ENCODE assay signal across 21 cellular contexts in the genomic region with DNA sequence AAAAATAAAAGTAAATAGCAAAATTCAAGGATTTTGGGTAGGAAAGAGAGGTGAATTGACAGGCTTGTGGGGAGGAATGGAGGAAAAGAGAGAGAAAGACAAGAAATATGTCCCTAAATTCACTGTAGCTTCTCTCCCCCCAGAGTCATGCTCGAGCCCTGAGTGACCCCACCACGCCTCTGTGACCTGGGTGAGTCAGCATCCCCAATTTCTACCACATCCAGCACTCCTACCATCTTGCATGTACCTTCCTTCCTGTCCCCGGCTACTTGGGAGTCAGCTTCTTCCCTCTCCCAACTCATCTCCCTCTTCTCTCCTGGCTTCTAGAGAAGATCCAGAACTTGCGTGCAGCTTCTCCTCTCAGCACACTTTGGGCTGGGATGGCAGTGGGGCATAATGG. TPM values are rescaled to one million over a fixed set of nuclear protein-coding genes. Genes with fewer than 3 reads are reported as not detected.
DNase-seq lines count a peak whose midpoint lies in the region; ATAC-seq, FAIRE-seq and TF ChIP-seq lines count a peak whose summit lies in the region.
"Had no signal": no experiment of that assay in that cellular context is flagged by ENCODE, and none has a peak within 500 bp of the region (broad histone marks: within the 10 kb centered on the region; RNA-seq: fewer than 3 reads in every experiment).

No MANE protein-coding gene starts in this region.

- TF ChIP-seq POLR2A in HepG2 (IDR thresholded peaks at IDR 0.05; ENCODE audit: insufficient read depth in 1 of 2, low read depth in 2 of 2, low read length in 2 of 2) (no peak), right lobe of liver (IDR thresholded peaks at IDR 0.05) (no peak), transverse colon (IDR thresholded peaks at IDR 0.05) (no peak)

- peaks cover 48 to 73% of the 10 kb centered on the region in 2 experiments for H3K36me3 ChIP-seq in HepG2 (replicated peaks in 1 of 2; ENCODE audit: control insufficient read depth in 1 of 2, insufficient read depth in 2 of 2, low read length in 2 of 2)
- peaks cover 0 to 29% (median 12%) of the 10 kb centered on the region in 4 donors for H3K36me3 ChIP-seq in right lobe of liver
- H3K36me3 ChIP-seq in transverse colon = peaks cover 0 to 30% (median 10%) of the 10 kb centered on the region in 4 donors
- peaks cover 0 to 10% of the 10 kb centered on the region in 2 donors for H3K36me3 ChIP-seq in aorta (ENCODE audit: control insufficient read depth in 1 of 2, insufficient read depth in 2 of 2, low read length in 1 of 2)

- CTCF ChIA-PET in HepG2 (lab: Yijun Ruan, JAX; ENCODE audit: low intra/inter-chr PET ratio, low total read pairs) = interaction anchor here (1.5 to 12.2 kb wide), 4 partner anchors 17 to 75 kb away, joined by 3 to 320 read pairs (median 106); a partner anchor contains a TSS

- H3K9me3 ChIP-seq in HepG2 (ENCODE audit: low read length) (no peaks in the 10 kb centered on the region), right lobe of liver (no peaks in the 10 kb centered on the region), transverse colon (no peaks in the 10 kb centered on the region), aorta (ENCODE audit: control insufficient read depth, low read length) (no peaks in the 10 kb centered on the region)
- H3K9me3 ChIP-seq: gastroesophageal sphincter had no signal

- ATAC-seq in HepG2 (no peak), right lobe of liver (no peak), aorta (ENCODE audit: low FRiP score) (no peak)
- ATAC-seq: gastroesophageal sphincter had no signal

- H3K36me3 Mint-ChIP-seq in activated T-helper 2 cell treated with anti-CD3 and anti-CD28 coated beads, Interferon-gamma antibody, Interleukin-2, Interleukin-4, amounts not matched to agents 10 μg/mL and 5 μg/mL and 100 μg/mL, durations not matched to agents 14 hours and 24 hours and 36 hours (ENCODE audit: low read depth) = peaks cover 8% of the 10 kb centered on the region
- H3K36me3 Mint-ChIP-seq in mesothelial cell of epicardium = peaks cover 40% of the 10 kb centered on the region

- H3K27me3 Mint-ChIP-seq in activated T-helper 2 cell treated with anti-CD3 and anti-CD28 coated beads, Interferon-gamma antibody, Interleukin-2, Interleukin-4, amounts not matched to agents 10 μg/mL and 5 μg/mL and 100 μg/mL, durations not matched to agents 14 hours and 24 hours and 36 hours (ENCODE audit: low read depth) = peaks cover 5% of the 10 kb centered on the region
- H3K27me3 Mint-ChIP-seq in mesothelial cell of epicardium (ENCODE audit: low read depth) = no peaks in the 10 kb centered on the region

- no peak overlapping the region for H3K9ac ChIP-seq in HepG2 (ENCODE audit: insufficient read depth, low read depth, low read length)

- no peak for FAIRE-seq in HepG2 (lab: Jason Lieb, UNC)

- H2AFZ ChIP-seq in HepG2 (ENCODE audit: low read length) = no peak overlapping the region

- no peaks in the 10 kb centered on the region for H3K79me2 ChIP-seq in HepG2 (ENCODE audit: insufficient read depth, low read length)

- in situ Hi-C loops in HepG2 (cut with HindIII; ENCODE audit: extremely low pct_ligation_motif_present, low pct_unique_long_range_greater_than_20kb) (no loop called here), transverse colon (cut with MboI; ENCODE audit: low pct_ligation_motif_present in 1 of 4, low pct_unique_long_range_greater_than_20kb in 1 of 4, low sequenced_read_pairs in 3 of 4) (loop anchor here in 2 of 4 donors (10.0 kb wide), 1 partner anchor 74 kb away; no protein-coding TSS in a partner anchor)

- no peak for TF ChIP-seq CTCF in HepG2 (CRISPR knock-in tag; IDR thresholded peaks at IDR 0.05)
- no peak for TF ChIP-seq CTCF in right lobe of liver (IDR thresholded peaks at IDR 0.05)
- TF ChIP-seq CTCF in mesothelial cell of epicardium (IDR thresholded peaks at IDR 0.05; ENCODE audit: unreplicated experiment) = no peak
- TF ChIP-seq CTCF in transverse colon (IDR thresholded peaks at IDR 0.05) = no peak

- H3K4me1 ChIP-seq in HepG2 (ENCODE audit: insufficient read depth, low read length) = peaks cover 23% of the 10 kb centered on the region
- peaks cover 0 to 21% (median 8%) of the 10 kb centered on the region in 4 donors for H3K4me1 ChIP-seq in right lobe of liver
- H3K4me1 ChIP-seq in transverse colon = peaks cover 0 to 48% (median 31%) of the 10 kb centered on the region in 4 donors
- H3K4me1 ChIP-seq in aorta (ENCODE audit: control insufficient read depth in 1 of 2, insufficient read depth in 2 of 2, low read length in 2 of 2) = no peaks in the 10 kb centered on the region

- no peak for TF ChIP-seq RAD21 in HepG2 (CRISPR knock-in tag; IDR thresholded peaks at IDR 0.05)

- H3K4me1 Mint-ChIP-seq in activated T-helper 2 cell treated with anti-CD3 and anti-CD28 coated beads, Interferon-gamma antibody, Interleukin-2, Interleukin-4, amounts not matched to agents 10 μg/mL and 5 μg/mL and 100 μg/mL, durations not matched to agents 14 hours and 24 hours and 36 hours (ENCODE audit: low read depth) = peaks cover 13% of the 10 kb centered on the region
- peaks cover 15% of the 10 kb centered on the region for H3K4me1 Mint-ChIP-seq in mesothelial cell of epicardium

- no peak overlapping the region for H3K4me2 ChIP-seq in HepG2 (ENCODE audit: low read depth, low read length)

- intact Hi-C loops in HepG2 (cut with micrococcal nuclease; ENCODE audit: unreplicated experiment) = no loop called here
- intact Hi-C loops in right lobe of liver (cut with DNase I) = no loop called here
- intact Hi-C loops in activated T-helper 2 cell treated with anti-CD3 and anti-CD28 coated beads, Interferon-gamma antibody, Interleukin-2, Interleukin-4, amounts not matched to agents 10 μg/mL and 5 μg/mL and 100 μg/mL, durations not matched to agents 14 hours and 24 hours and 36 hours (cut with micrococcal nuclease) = no loop called here
- intact Hi-C loops in transverse colon (cut with DNase I; ENCODE audit: low total_unique reads) = no loop called here
- intact Hi-C loops in aorta (cut with DNase I) = no loop called here

- no peak overlapping the region for H3K4me3 Mint-ChIP-seq in activated T-helper 2 cell treated with anti-CD3 and anti-CD28 coated beads, Interferon-gamma antibody, Interleukin-2, Interleukin-4, amounts not matched to agents 10 μg/mL and 5 μg/mL and 100 μg/mL, durations not matched to agents 14 hours and 24 hours and 36 hours (ENCODE audit: low read depth)
- no peak overlapping the region for H3K4me3 Mint-ChIP-seq in mesothelial cell of epicardium

- peaks cover 1% of the 10 kb centered on the region; the same call in 1 of the 2 replicates for H4K20me1 ChIP-seq in HepG2 (ENCODE audit: insufficient read depth, low read length)

- BruUV-seq in HepG2 (replicated peaks; lab: Mats Ljungman, UMichigan) = no TSS peak

- H3K27me3 ChIP-seq in HepG2 (ENCODE audit: control insufficient read depth in 1 of 2, insufficient read depth in 2 of 2, low read length in 2 of 2) = no peaks in the 10 kb centered on the region
- no peaks in the 10 kb centered on the region for H3K27me3 ChIP-seq in right lobe of liver
- H3K27me3 ChIP-seq in transverse colon = no peaks in the 10 kb centered on the region
- H3K27me3 ChIP-seq in aorta (ENCODE audit: control insufficient read depth in 1 of 2, insufficient read depth in 2 of 2, low read length in 1 of 2) = no peaks in the 10 kb centered on the region
- H3K27me3 ChIP-seq: gastroesophageal sphincter had no signal

- TF ChIP-seq EP300 in HepG2 (IDR thresholded peaks at IDR 0.05; ENCODE audit: low read depth in 2 of 2, low read length in 2 of 2) = no peak
- no peak for TF ChIP-seq EP300 in HepG2 (CRISPR knock-in tag; IDR thresholded peaks at IDR 0.05; ENCODE audit: borderline replicate concordance)
- no peak for TF ChIP-seq EP300 in transverse colon (IDR thresholded peaks at IDR 0.05; ENCODE audit: low read depth)

- no peak overlapping the region for H3K4me3 ChIP-seq in HepG2 (replicated peaks in 1 of 3; ENCODE audit: insufficient read depth in 1 of 3, low read depth in 2 of 3, low read length in 3 of 3)
- H3K4me3 ChIP-seq in right lobe of liver = no peak overlapping the region
- H3K4me3 ChIP-seq in transverse colon = no peak overlapping the region
- no peak overlapping the region for H3K4me3 ChIP-seq in aorta (ENCODE audit: low read length in 2 of 2)
- H3K4me3 ChIP-seq: gastroesophageal sphincter had no signal

- POLR2A ChIA-PET in HepG2 (lab: Yijun Ruan, JAX) = interaction anchor here (0.9 to 5.8 kb wide), 7 partner anchors 9 to 74 kb away, joined by 3 to 52 read pairs (median 16); a partner anchor contains a TSS

- 95% methylated on average over 4 of the region's 4 CpGs for WGBS in HepG2 (ENCODE audit: low lambda C conversion rate)
- WGBS in right lobe of liver (ENCODE audit: insufficient coverage, low coverage, low lambda C conversion rate, missing lambda C conversion rate) = 77% methylated on average over 4 of the region's 4 CpGs
- 40 to 67% methylated on average over 4 of the region's 4 CpGs for WGBS in transverse colon (ENCODE audit: low coverage in 1 of 2), 2 donors
- 78% methylated on average over 4 of the region's 4 CpGs for WGBS in aorta, 2 donors

- DNase-seq in HepG2 (ENCODE audit: low spot score) (no peak), right lobe of liver (no peak), mesothelial cell of epicardium (ENCODE audit: low spot score in 2 of 2, unreplicated experiment in 2 of 2) (no peak), transverse colon (no peak), NCI-H187 (lab: John Stamatoyannopoulos, UW) (no peak), aorta (no peak), Kasumi-1 (lab: John Stamatoyannopoulos, UW) (no peak)
- DNase-seq in activated T-helper 2 cell treated with anti-CD3 and anti-CD28 coated beads, Interferon-gamma antibody, Interleukin-2, Interleukin-4, amounts not matched to agents 10 μg/mL and 5 μg/mL and 100 μg/mL, durations not matched to agents 14 hours and 24 hours and 36 hours (ENCODE audit: low spot score) = no peak
- DNase-seq: activated CD4-positive, alpha-beta T cell treated with anti-CD3 and anti-CD28 coated beads for 1 hour; central memory CD4-positive, alpha-beta T cell; H7; NCI-H146; occipital lobe; Right ventricle myocardium superior; stimulated activated CD4-positive, alpha-beta T cell treated with anti-CD3 and anti-CD28 coated beads, Interleukin-2, amount 100 ng/mL, for 48 hours; T-helper 9 cell had no signal

- H3K9me3 Mint-ChIP-seq in activated T-helper 2 cell treated with anti-CD3 and anti-CD28 coated beads, Interferon-gamma antibody, Interleukin-2, Interleukin-4, amounts not matched to agents 10 μg/mL and 5 μg/mL and 100 μg/mL, durations not matched to agents 14 hours and 24 hours and 36 hours = no peaks in the 10 kb centered on the region
- no peaks in the 10 kb centered on the region for H3K9me3 Mint-ChIP-seq in mesothelial cell of epicardium

- peak overlapping the region; percentile 40 for H3K27ac Mint-ChIP-seq in activated T-helper 2 cell treated with anti-CD3 and anti-CD28 coated beads, Interferon-gamma antibody, Interleukin-2, Interleukin-4, amounts not matched to agents 10 μg/mL and 5 μg/mL and 100 μg/mL, durations not matched to agents 14 hours and 24 hours and 36 hours
- H3K27ac Mint-ChIP-seq in mesothelial cell of epicardium = peak overlapping the region; percentile 69

- no peak overlapping the region for H3K27ac ChIP-seq in HepG2 (ENCODE audit: extremely low read length, insufficient read depth, low read length)
- H3K27ac ChIP-seq in right lobe of liver = no peak overlapping the region
- H3K27ac ChIP-seq in transverse colon = peak overlapping the region; percentile 24 to 65 (median 62)
- H3K27ac ChIP-seq in aorta (ENCODE audit: low read depth in 1 of 2, low read length in 2 of 2) = no peak overlapping the region

RNA-seq across cellular contexts. Expression of a gene that starts 9.8 kb away (rescaled TPM):
- total RNA-seq in HepG2 (2016; rRNA removed; fragmentation: Illumina TruSeq; extraction: Trizol) = 21.0 and 36.6 TPM in 2 replicates
- 20.7 and 21.8 TPM in 2 replicates for total RNA-seq in HepG2 (2016; cell fraction: cytosol; rRNA removed; fragmentation: Illumina TruSeq; extraction: Trizol; ENCODE audit: low read depth)
- total RNA-seq in HepG2 (2016; cell fraction: insoluble cytoplasmic fraction; rRNA removed; fragmentation: Illumina TruSeq; extraction: Trizol) = 19.3 and 35.8 TPM in 2 replicates
- total RNA-seq in HepG2 (2016; cell fraction: membrane; rRNA removed; fragmentation: Illumina TruSeq; extraction: Trizol) = 53.1 and 55.3 TPM in 2 replicates
- total RNA-seq in HepG2 (2016; cell fraction: nucleus; rRNA removed; fragmentation: Illumina TruSeq; extraction: Trizol) = 26.4 and 33.6 TPM in 2 replicates
- 34.5 and 42.2 TPM in 2 replicates for polyA plus RNA-seq in HepG2 (2011; rRNA removed)
- 26.6 and 62.4 TPM in 2 replicates for polyA plus RNA-seq in HepG2 (2011; cell fraction: cytosol; rRNA removed)
- 171 and 203 TPM in 2 replicates for polyA plus RNA-seq in HepG2 (2011; cell fraction: nucleus; rRNA removed)
- 21.1 and 23.1 TPM in 2 replicates for polyA plus RNA-seq in HepG2 (2012)
- 37.9 and 42.6 TPM in 2 replicates for polyA plus RNA-seq in HepG2 (2016; cell fraction: cytosol; fragmentation: Illumina TruSeq; extraction: Trizol; ENCODE audit: low read depth)
- polyA plus RNA-seq in HepG2 (2016; cell fraction: insoluble cytoplasmic fraction; fragmentation: Illumina TruSeq; extraction: Trizol; ENCODE audit: low read depth) = 34.5 and 39.2 TPM in 2 replicates
- polyA plus RNA-seq in HepG2 (2016; cell fraction: membrane; fragmentation: Illumina TruSeq; extraction: Trizol; ENCODE audit: low read depth) = 72.9 and 82.3 TPM in 2 replicates
- polyA plus RNA-seq in HepG2 (2016; cell fraction: nucleus; fragmentation: Illumina TruSeq; extraction: Trizol; ENCODE audit: insufficient read depth, low read depth) = 76.4 and 80.2 TPM in 2 replicates
- 41.2 and 86.7 TPM in 2 replicates for polyA minus RNA-seq in HepG2 (2011; rRNA and poly(A)+ RNA removed; ENCODE audit: low replicate concordance)
- 20.3 and 21.8 TPM in 2 replicates for polyA minus RNA-seq in HepG2 (2011; cell fraction: cytosol; rRNA and poly(A)+ RNA removed)
- polyA minus RNA-seq in HepG2 (2011; cell fraction: nucleus; rRNA and poly(A)+ RNA removed) = 61.3 and 63.0 TPM in 2 replicates
- 10 to 100 TPM in 2 of 6 experiments, 1 to 10 TPM in 4; 6.9 to 20.6 (median 9.3) TPM for total RNA-seq in right lobe of liver
- total RNA-seq in activated T-helper 2 cell treated with anti-CD3 and anti-CD28 coated beads, Interferon-gamma antibody, Interleukin-2, Interleukin-4, amounts not matched to agents 10 μg/mL and 5 μg/mL and 100 μg/mL, durations not matched to agents 14 hours and 24 hours and 36 hours = 9.4 and 11.0 TPM in 2 replicates
- 73.3 to 79.3 TPM (median 75.2 TPM) in 3 replicates for total RNA-seq in mesothelial cell of epicardium
- 100 to 1,000 TPM in 2 of 4 donors, 10 to 100 TPM in 2; 68.4 to 135 (median 94.5) TPM for total RNA-seq in transverse colon
- 10 to 100 TPM; 33.0 to 41.3 TPM for total RNA-seq in aorta
- polyA plus RNA-seq in aorta = 10 to 100 TPM; 24.5 to 39.4 TPM

RNA-seq across cellular contexts. Expression of a gene that starts 12.2 kb away (rescaled TPM):
- total RNA-seq in HepG2 (2016; rRNA removed; fragmentation: Illumina TruSeq; extraction: Trizol) = 0.29 TPM in 1 of 2 replicates, not detected in the other
- 0.20 TPM in 1 of 2 replicates, not detected in the other for total RNA-seq in HepG2 (2016; cell fraction: cytosol; rRNA removed; fragmentation: Illumina TruSeq; extraction: Trizol; ENCODE audit: low read depth)
- 0.16 and 0.17 TPM in 2 replicates for total RNA-seq in HepG2 (2016; cell fraction: insoluble cytoplasmic fraction; rRNA removed; fragmentation: Illumina TruSeq; extraction: Trizol)
- 0.21 and 0.25 TPM in 2 replicates for total RNA-seq in HepG2 (2016; cell fraction: membrane; rRNA removed; fragmentation: Illumina TruSeq; extraction: Trizol)
- total RNA-seq in HepG2 (2016; cell fraction: nucleus; rRNA removed; fragmentation: Illumina TruSeq; extraction: Trizol) = 0.60 and 0.68 TPM in 2 replicates
- 0.45 and 0.65 TPM in 2 replicates for polyA plus RNA-seq in HepG2 (2011; rRNA removed)
- 0.19 and 0.23 TPM in 2 replicates for polyA plus RNA-seq in HepG2 (2011; cell fraction: cytosol; rRNA removed)
- polyA plus RNA-seq in HepG2 (2011; cell fraction: nucleus; rRNA removed) = 1.1 and 2.0 TPM in 2 replicates
- polyA plus RNA-seq in HepG2 (2012) = 0.66 and 0.69 TPM in 2 replicates
- polyA plus RNA-seq in HepG2 (2016; cell fraction: cytosol; fragmentation: Illumina TruSeq; extraction: Trizol; ENCODE audit: low read depth) = 0.52 and 0.61 TPM in 2 replicates
- polyA plus RNA-seq in HepG2 (2016; cell fraction: insoluble cytoplasmic fraction; fragmentation: Illumina TruSeq; extraction: Trizol; ENCODE audit: low read depth) = 0.40 and 0.95 TPM in 2 replicates
- 0.92 and 1.2 TPM in 2 replicates for polyA plus RNA-seq in HepG2 (2016; cell fraction: membrane; fragmentation: Illumina TruSeq; extraction: Trizol; ENCODE audit: low read depth)
- 0.88 and 0.92 TPM in 2 replicates for polyA plus RNA-seq in HepG2 (2016; cell fraction: nucleus; fragmentation: Illumina TruSeq; extraction: Trizol; ENCODE audit: insufficient read depth, low read depth)
- polyA minus RNA-seq in HepG2 (2011; rRNA and poly(A)+ RNA removed; ENCODE audit: low replicate concordance) = 1.0 and 3.5 TPM in 2 replicates
- polyA minus RNA-seq in HepG2 (2011; cell fraction: cytosol; rRNA and poly(A)+ RNA removed) = not detected in 2 replicates
- 1.3 TPM in 1 of 2 replicates, not detected in the other for polyA minus RNA-seq in HepG2 (2011; cell fraction: nucleus; rRNA and poly(A)+ RNA removed)
- 1 to 10 TPM in 1 of 6 experiments, under 1 TPM in 3, not detected in 2; 0.20 to 1.2 (median 0.38) TPM for total RNA-seq in right lobe of liver
- total RNA-seq in activated T-helper 2 cell treated with anti-CD3 and anti-CD28 coated beads, Interferon-gamma antibody, Interleukin-2, Interleukin-4, amounts not matched to agents 10 μg/mL and 5 μg/mL and 100 μg/mL, durations not matched to agents 14 hours and 24 hours and 36 hours = not detected in 2 replicates
- 1.3 to 1.9 TPM (median 1.6 TPM) in 3 replicates for total RNA-seq in mesothelial cell of epicardium
- 10 to 100 TPM; 13.1 to 63.7 (median 41.9) TPM for total RNA-seq in transverse colon
- not detected for total RNA-seq in aorta
- 1 to 10 TPM in 1 of 2 donors, under 1 TPM in 1; 0.64 to 6.4 TPM for polyA plus RNA-seq in aorta
- total RNA-seq: lung microvascular endothelial cell, occipital lobe, temporal lobe had no signal

RNA-seq across cellular contexts. Expression of a gene that starts 18.6 kb away (rescaled TPM):
- total RNA-seq in HepG2 (2016; rRNA removed; fragmentation: Illumina TruSeq; extraction: Trizol) (18.5 and 28.1 TPM in 2 replicates), right lobe of liver (10 to 100 TPM; 17.1 to 35.8 (median 25.1) TPM), mesothelial cell of epicardium (83.2 to 96.2 TPM (median 83.5 TPM) in 3 replicates), transverse colon (100 to 1,000 TPM in 1 of 4 donors, 10 to 100 TPM in 3; 55.6 to 138 (median 62.2) TPM), aorta (10 to 100 TPM; 40.5 to 68.3 TPM)
- total RNA-seq in HepG2 (2016; cell fraction: cytosol; rRNA removed; fragmentation: Illumina TruSeq; extraction: Trizol; ENCODE audit: low read depth) = 5.0 and 7.1 TPM in 2 replicates
- total RNA-seq in HepG2 (2016; cell fraction: insoluble cytoplasmic fraction; rRNA removed; fragmentation: Illumina TruSeq; extraction: Trizol) = 15.0 and 26.8 TPM in 2 replicates
- total RNA-seq in HepG2 (2016; cell fraction: membrane; rRNA removed; fragmentation: Illumina TruSeq; extraction: Trizol) = 8.4 and 8.6 TPM in 2 replicates
- 32.3 and 36.7 TPM in 2 replicates for total RNA-seq in HepG2 (2016; cell fraction: nucleus; rRNA removed; fragmentation: Illumina TruSeq; extraction: Trizol)
- polyA plus RNA-seq in HepG2 (2011; rRNA removed) (78.1 and 97.1 TPM in 2 replicates), aorta (10 to 100 TPM in 1 of 2 donors, 1 to 10 TPM in 1; 5.4 to 24.3 TPM)
- 47.9 and 68.0 TPM in 2 replicates for polyA plus RNA-seq in HepG2 (2011; cell fraction: cytosol; rRNA removed)
- 243 and 248 TPM in 2 replicates for polyA plus RNA-seq in HepG2 (2011; cell fraction: nucleus; rRNA removed)
- polyA plus RNA-seq in HepG2 (2012) = 34.1 and 49.5 TPM in 2 replicates
- 2.9 and 3.7 TPM in 2 replicates for polyA plus RNA-seq in HepG2 (2016; cell fraction: cytosol; fragmentation: Illumina TruSeq; extraction: Trizol; ENCODE audit: low read depth)
- 13.8 and 18.7 TPM in 2 replicates for polyA plus RNA-seq in HepG2 (2016; cell fraction: insoluble cytoplasmic fraction; fragmentation: Illumina TruSeq; extraction: Trizol; ENCODE audit: low read depth)
- polyA plus RNA-seq in HepG2 (2016; cell fraction: membrane; fragmentation: Illumina TruSeq; extraction: Trizol; ENCODE audit: low read depth) = 5.9 and 7.3 TPM in 2 replicates
- polyA plus RNA-seq in HepG2 (2016; cell fraction: nucleus; fragmentation: Illumina TruSeq; extraction: Trizol; ENCODE audit: insufficient read depth, low read depth) = 69.4 and 77.3 TPM in 2 replicates
- polyA minus RNA-seq in HepG2 (2011; rRNA and poly(A)+ RNA removed; ENCODE audit: low replicate concordance) = 29.6 and 155 TPM in 2 replicates
- 32.6 and 33.5 TPM in 2 replicates for polyA minus RNA-seq in HepG2 (2011; cell fraction: cytosol; rRNA and poly(A)+ RNA removed)
- 71.0 and 71.2 TPM in 2 replicates for polyA minus RNA-seq in HepG2 (2011; cell fraction: nucleus; rRNA and poly(A)+ RNA removed)
- total RNA-seq in activated T-helper 2 cell treated with anti-CD3 and anti-CD28 coated beads, Interferon-gamma antibody, Interleukin-2, Interleukin-4, amounts not matched to agents 10 μg/mL and 5 μg/mL and 100 μg/mL, durations not matched to agents 14 hours and 24 hours and 36 hours = 0.05 and 0.16 TPM in 2 replicates

RNA-seq across cellular contexts. Expression of a gene that starts 31.1 kb away (rescaled TPM):
- total RNA-seq in HepG2 (2016; rRNA removed; fragmentation: Illumina TruSeq; extraction: Trizol) (not detected in 2 replicates), right lobe of liver (not detected), mesothelial cell of epicardium (not detected in 3 replicates), transverse colon (not detected), aorta (not detected)
- total RNA-seq in HepG2 (2016; cell fraction: cytosol; rRNA removed; fragmentation: Illumina TruSeq; extraction: Trizol; ENCODE audit: low read depth) = not detected in 2 replicates
- total RNA-seq in HepG2 (2016; cell fraction: insoluble cytoplasmic fraction; rRNA removed; fragmentation: Illumina TruSeq; extraction: Trizol) = not detected in 2 replicates
- not detected in 2 replicates for total RNA-seq in HepG2 (2016; cell fraction: membrane; rRNA removed; fragmentation: Illumina TruSeq; extraction: Trizol)
- total RNA-seq in HepG2 (2016; cell fraction: nucleus; rRNA removed; fragmentation: Illumina TruSeq; extraction: Trizol) = not detected in 2 replicates
- polyA plus RNA-seq in HepG2 (2011; rRNA removed) (not detected in 2 replicates), aorta (under 1 TPM in 1 of 2 donors, not detected in 1; 1.00 TPM)
- not detected in 2 replicates for polyA plus RNA-seq in HepG2 (2011; cell fraction: cytosol; rRNA removed)
- polyA plus RNA-seq in HepG2 (2011; cell fraction: nucleus; rRNA removed) = not detected in 2 replicates
- polyA plus RNA-seq in HepG2 (2012) = not detected in 2 replicates
- polyA plus RNA-seq in HepG2 (2016; cell fraction: cytosol; fragmentation: Illumina TruSeq; extraction: Trizol; ENCODE audit: low read depth) = not detected in 2 replicates
- not detected in 2 replicates for polyA plus RNA-seq in HepG2 (2016; cell fraction: insoluble cytoplasmic fraction; fragmentation: Illumina TruSeq; extraction: Trizol; ENCODE audit: low read depth)
- not detected in 2 replicates for polyA plus RNA-seq in HepG2 (2016; cell fraction: membrane; fragmentation: Illumina TruSeq; extraction: Trizol; ENCODE audit: low read depth)
- polyA plus RNA-seq in HepG2 (2016; cell fraction: nucleus; fragmentation: Illumina TruSeq; extraction: Trizol; ENCODE audit: insufficient read depth, low read depth) = not detected in 2 replicates
- not detected in 2 replicates for polyA minus RNA-seq in HepG2 (2011; rRNA and poly(A)+ RNA removed; ENCODE audit: low replicate concordance)
- not detected in 2 replicates for polyA minus RNA-seq in HepG2 (2011; cell fraction: cytosol; rRNA and poly(A)+ RNA removed)
- not detected in 2 replicates for polyA minus RNA-seq in HepG2 (2011; cell fraction: nucleus; rRNA and poly(A)+ RNA removed)
- not detected in 2 replicates for total RNA-seq in activated T-helper 2 cell treated with anti-CD3 and anti-CD28 coated beads, Interferon-gamma antibody, Interleukin-2, Interleukin-4, amounts not matched to agents 10 μg/mL and 5 μg/mL and 100 μg/mL, durations not matched to agents 14 hours and 24 hours and 36 hours
- total RNA-seq: gastroesophageal sphincter, H7, HT-29, lung microvascular endothelial cell, NCI-H460, occipital lobe, Right ventricle myocardium superior, temporal lobe had no signal

RNA-seq across cellular contexts. Expression of a gene that starts 46.5 kb away (rescaled TPM):
- total RNA-seq in HepG2 (2016; rRNA removed; fragmentation: Illumina TruSeq; extraction: Trizol) (not detected in 2 replicates), right lobe of liver (under 1 TPM in 3 of 6 experiments, not detected in 3; 0.18 to 0.31 (median 0.22) TPM), mesothelial cell of epicardium (0.29 to 0.66 TPM (median 0.34 TPM) in 3 replicates), transverse colon (under 1 TPM in 1 of 4 donors, not detected in 3; 0.48 TPM), aorta (not detected)
- not detected in 2 replicates for total RNA-seq in HepG2 (2016; cell fraction: cytosol; rRNA removed; fragmentation: Illumina TruSeq; extraction: Trizol; ENCODE audit: low read depth)
- not detected in 2 replicates for total RNA-seq in HepG2 (2016; cell fraction: insoluble cytoplasmic fraction; rRNA removed; fragmentation: Illumina TruSeq; extraction: Trizol)
- not detected in 2 replicates for total RNA-seq in HepG2 (2016; cell fraction: membrane; rRNA removed; fragmentation: Illumina TruSeq; extraction: Trizol)
- not detected in 2 replicates for total RNA-seq in HepG2 (2016; cell fraction: nucleus; rRNA removed; fragmentation: Illumina TruSeq; extraction: Trizol)
- polyA plus RNA-seq in HepG2 (2011; rRNA removed) (0.04 and 0.17 TPM in 2 replicates), aorta (not detected)
- polyA plus RNA-seq in HepG2 (2011; cell fraction: cytosol; rRNA removed) = 0.04 and 0.06 TPM in 2 replicates
- polyA plus RNA-seq in HepG2 (2011; cell fraction: nucleus; rRNA removed) = 0.23 and 0.42 TPM in 2 replicates
- 0.41 and 1.6 TPM in 2 replicates for polyA plus RNA-seq in HepG2 (2012)
- polyA plus RNA-seq in HepG2 (2016; cell fraction: cytosol; fragmentation: Illumina TruSeq; extraction: Trizol; ENCODE audit: low read depth) = not detected in 2 replicates
- not detected in 2 replicates for polyA plus RNA-seq in HepG2 (2016; cell fraction: insoluble cytoplasmic fraction; fragmentation: Illumina TruSeq; extraction: Trizol; ENCODE audit: low read depth)
- not detected in 2 replicates for polyA plus RNA-seq in HepG2 (2016; cell fraction: membrane; fragmentation: Illumina TruSeq; extraction: Trizol; ENCODE audit: low read depth)
- not detected in 2 replicates for polyA plus RNA-seq in HepG2 (2016; cell fraction: nucleus; fragmentation: Illumina TruSeq; extraction: Trizol; ENCODE audit: insufficient read depth, low read depth)
- not detected in 2 replicates for polyA minus RNA-seq in HepG2 (2011; rRNA and poly(A)+ RNA removed; ENCODE audit: low replicate concordance)
- polyA minus RNA-seq in HepG2 (2011; cell fraction: cytosol; rRNA and poly(A)+ RNA removed) = not detected in 2 replicates
- polyA minus RNA-seq in HepG2 (2011; cell fraction: nucleus; rRNA and poly(A)+ RNA removed) = not detected in 2 replicates
- not detected in 2 replicates for total RNA-seq in activated T-helper 2 cell treated with anti-CD3 and anti-CD28 coated beads, Interferon-gamma antibody, Interleukin-2, Interleukin-4, amounts not matched to agents 10 μg/mL and 5 μg/mL and 100 μg/mL, durations not matched to agents 14 hours and 24 hours and 36 hours
- total RNA-seq: H7, HT-29, lung microvascular endothelial cell, NCI-H460, occipital lobe, Right ventricle myocardium superior, temporal lobe had no signal

Comparison
In these comparisons a context has a peak if more than half of its experiments do, and no peak if none do; other contexts are left out.
1. H3K27ac ChIP-seq: peak in transverse colon (4 of 4); none in HepG2 (single experiment), right lobe of liver (0 of 3) and aorta (0 of 2).